ENCODE assay signal across 30 cellular contexts in genomic region chr12:22372277-22372837, GRCh38. TPM values are rescaled to one million over a fixed set of nuclear protein-coding genes. Genes with fewer than 3 reads are reported as not detected.
"Had no signal": no experiment of that assay in that cellular context is flagged by ENCODE, and none has a peak within 500 bp of the region (broad histone marks: within the 10 kb centered on the region; RNA-seq: fewer than 3 reads in every experiment).

No MANE protein-coding gene starts in this region.

- H3K4me3 ChIP-seq: ascending aorta, breast epithelium, cardiac muscle cell, colonic mucosa, esophagus squamous epithelium, gastroesophageal sphincter had no signal

- H3K27me3 ChIP-seq: ascending aorta, breast epithelium, cardiac muscle cell, colonic mucosa, esophagus squamous epithelium, gastroesophageal sphincter had no signal

- DNase-seq: activated CD4-positive, alpha-beta memory T cell treated with anti-CD3 and anti-CD28 coated beads, Interleukin-2, amount 10 ng/mL, durations not matched to agents 7 days and 5 days; activated CD4-positive, alpha-beta T cell treated with anti-CD3 and anti-CD28 coated beads for 1 hour; activated CD4-positive, alpha-beta T cell treated with anti-CD3 and anti-CD28 coated beads for 4 hours; activated CD4-positive, alpha-beta T cell treated with anti-CD3 and anti-CD28 coated beads, Interleukin-2, amount 10 ng/mL, durations not matched to agents 7 days and 5 days; activated CD4-positive, alpha-beta T cell treated with anti-CD3 and anti-CD28 coated beads, Interleukin-2, amount 50 U/mL, for 4 hours; activated CD4-positive, CD25-positive, alpha-beta regulatory T cell; activated CD8-positive, alpha-beta memory T cell treated with anti-CD3 and anti-CD28 coated beads, Interleukin-2, amount 50 U/mL, for 48 hours; activated gamma-delta T cell; activated naive CD4-positive, alpha-beta T cell; activated naive CD4-positive, alpha-beta T cell treated with anti-CD3 and anti-CD28 coated beads, Interleukin-2, amount 10 ng/mL, durations not matched to agents 7 days and 5 days; activated naive CD8-positive, alpha-beta T cell treated with anti-CD3 and anti-CD28 coated beads, Interleukin-2, amount 10 ng/mL, durations not matched to agents 7 days and 5 days; activated T-cell treated with anti-CD3 and anti-CD28 coated beads for 4 hours; activated T-cell treated with anti-CD3 and anti-CD28 coated beads, Interleukin-2, amount 50 U/mL, for 24 hours; activated T-cell treated with anti-CD3 and anti-CD28 coated beads, Interleukin-2, amount 50 U/mL, for 72 hours; central memory CD4-positive, alpha-beta T cell; cerebellar nuclear complex; colonic mucosa; effector CD8-positive, alpha-beta T cell; esophagus squamous epithelium; foreskin melanocyte; head of caudate nucleus; T-helper 2 cell had no signal

- H3K4me1 ChIP-seq: ascending aorta, breast epithelium, colonic mucosa, esophagus squamous epithelium had no signal

- ATAC-seq: activated naive CD4-positive, alpha-beta T cell treated with anti-CD3 and anti-CD28 coated beads, Interleukin-2, amount 50 U/mL, for 72 hours; activated T-cell treated with anti-CD3 and anti-CD28 coated beads, Interleukin-2, amount 50 U/mL, for 72 hours; gastroesophageal sphincter had no signal

- H3K9me3 ChIP-seq: colonic mucosa had no signal

- H3K27ac ChIP-seq: ascending aorta, breast epithelium, cardiac muscle cell, colonic mucosa, epithelial cell of prostate, esophagus squamous epithelium, gastroesophageal sphincter had no signal

- FAIRE-seq: endometrium, endothelial cell of umbilical vein had no signal

- H3K36me3 ChIP-seq: ascending aorta, breast epithelium, cardiac muscle cell, colonic mucosa, esophagus squamous epithelium, gastroesophageal sphincter had no signal

RNA-seq across cellular contexts. Expression of gene ST8SIA1, which starts 37.9 kb away (rescaled TPM):
- total RNA-seq: endothelial cell of umbilical vein had no signal
- polyA plus RNA-seq: endothelial cell of umbilical vein had no signal
